ENCODE assay signal across 20 cellular contexts in genomic region chr7:11847336-11847735, GRCh38. TPM values are rescaled to one million over a fixed set of nuclear protein-coding genes. Genes with fewer than 3 reads are reported as not detected.
DNase-seq lines count a peak whose midpoint lies in the region; ATAC-seq and TF ChIP-seq lines count a peak whose summit lies in the region.
"Had no signal": no experiment of that assay in that cellular context is flagged by ENCODE, and none has a peak within 500 bp of the region (broad histone marks: within the 10 kb centered on the region; RNA-seq: fewer than 3 reads in every experiment).

No MANE protein-coding gene starts in this region.

- POLR2A ChIA-PET in Panc1 (lab: Charles Lee): no interaction called here

- H3K36me3 ChIP-seq in HUES64 (ENCODE audit: insufficient read depth, low read length) (no peaks in the 10 kb centered on the region), Panc1 (ENCODE audit: control insufficient read depth, insufficient read depth, low read length) (no peaks in the 10 kb centered on the region)
- H3K36me3 ChIP-seq: heart left ventricle, upper lobe of right lung had no signal

- intact Hi-C loops in Panc1 (cut with micrococcal nuclease; ENCODE audit: unreplicated experiment): no loop called here

- H3K4me1 ChIP-seq in HUES64 (ENCODE audit: insufficient read depth, low read length): peaks cover 43% of the 10 kb centered on the region
- H3K4me1 ChIP-seq in Panc1 (ENCODE audit: control insufficient read depth, insufficient read depth, low read length): peaks cover 19% of the 10 kb centered on the region; the same call in 1 of the 2 replicates
- H3K4me1 ChIP-seq: heart left ventricle, upper lobe of right lung had no signal

- TF ChIP-seq CTCF in Panc1 (IDR thresholded peaks at IDR 0.05): no peak
- no peak for TF ChIP-seq CTCF in fibroblast of pulmonary artery (IDR thresholded peaks at IDR 0.05; ENCODE audit: low read length, missing control alignments)

- H3K4me3 ChIP-seq in HUES64 (ENCODE audit: low read length) (no peak overlapping the region), Panc1 (ENCODE audit: low read depth in 2 of 2, low read length in 2 of 2) (peak overlapping the region in 1 of 2 experiments; percentile 4; a peak in 1 of 4 replicates), fibroblast of pulmonary artery (replicated peaks; ENCODE audit: low read depth, low read length) (peak overlapping the region; percentile 41)
- H3K4me3 ChIP-seq: lung, upper lobe of right lung had no signal

- H3K27ac ChIP-seq in HUES64 (ENCODE audit: low read depth, low read length): peak overlapping the region; percentile 59; the same call in 1 of the 2 replicates
- H3K27ac ChIP-seq in Panc1 (ENCODE audit: low read length): peak overlapping the region; percentile 60; the same call in 1 of the 2 replicates
- H3K27ac ChIP-seq: heart left ventricle, upper lobe of right lung had no signal

- H3K27me3 ChIP-seq in HUES64 (ENCODE audit: insufficient read depth, low read length) (no peaks in the 10 kb centered on the region), Panc1 (ENCODE audit: control insufficient read depth, insufficient read depth, low read length) (no peaks in the 10 kb centered on the region)
- H3K27me3 ChIP-seq: heart left ventricle, upper lobe of right lung had no signal

- no TSS peak for BruUV-seq in Panc1 (replicated peaks; lab: Mats Ljungman, UMichigan)

- peak; percentile 47 for DNase-seq in ELR (ENCODE audit: low read depth)
- no peak for DNase-seq in Panc1 (ENCODE audit: low read depth, low spot score)
- peak; percentile 47 for DNase-seq in fibroblast of pulmonary artery (ENCODE audit: low read depth)
- DNase-seq in activated CD8-positive, alpha-beta memory T cell treated with anti-CD3 and anti-CD28 coated beads, Interleukin-2, amount 50 U/mL, for 4 hours: no peak
- DNase-seq in T-helper 9 cell: no peak
- no peak for DNase-seq in nucleus accumbens (lab: John Stamatoyannopoulos, UW)
- DNase-seq: CD8-positive, alpha-beta memory T cell; cortex of kidney; DMS79 treated with DMSO at 0.1 percent for 48 hours; heart left ventricle; NCI-H510A; SW 1271; upper lobe of right lung had no signal

- no peak overlapping the region for H3K9ac ChIP-seq in HUES64 (ENCODE audit: low read depth, low read length)

- ATAC-seq in Panc1 (0 out of 2 replicates have a peak, but pooled peaks have one; percentile 51), HG02642 (IDR thresholded peaks at IDR 0.05; ENCODE audit: poor library complexity, unreplicated experiment) (no peak)
- ATAC-seq: activated naive CD4-positive, alpha-beta T cell treated with anti-CD3 and anti-CD28 coated beads, Interleukin-2, amount 50 U/mL, for 72 hours; heart left ventricle; HepG2; upper lobe of right lung had no signal

- 0% methylated on average over 1 of the region's 2 CpGs for WGBS in HUES64

- H3K9me3 ChIP-seq in HUES64 (ENCODE audit: insufficient read depth, low read depth, low read length) (no peaks in the 10 kb centered on the region), Panc1 (ENCODE audit: control insufficient read depth, insufficient read depth, low read depth, low read length) (peaks cover 12% of the 10 kb centered on the region; the same call in 1 of the 2 replicates)
- H3K9me3 ChIP-seq: upper lobe of right lung had no signal

- in situ Hi-C loops in Panc1 (cut with HindIII; ENCODE audit: low pct_unique_long_range_greater_than_20kb, low sequenced_read_pairs): no loop called here

- CTCF ChIA-PET in Panc1 (lab: Charles Lee): no interaction called here

RNA-seq across cellular contexts. Expression of gene THSD7A, which starts 15.3 kb away (rescaled TPM):
- 1.0 TPM for polyA plus RNA-seq in HUES64 (2013, experiment 1 of 2)
- 1.7 TPM for polyA plus RNA-seq in HUES64 (2013, experiment 2 of 2)
- total RNA-seq in Panc1 (2021; ENCODE audit: unreplicated experiment): 38.6 TPM
- 22.8 TPM for polyA plus RNA-seq in Panc1 (2012; ENCODE audit: insufficient read length)
- total RNA-seq: activated CD8-positive, alpha-beta memory T cell treated with anti-CD3 and anti-CD28 coated beads for 36 hours; activated T-helper 1 cell treated with anti-CD3 and anti-CD28 coated beads, Interleukin-12 subunit alpha, Interleukin-12 subunit beta, Interleukin-2, Interleukin-4 antibody, amounts not matched to agents 30 ng/mL and 10 ng/mL and 1 ng/mL, durations not matched to agents 14 hours and 24 hours and 36 hours; CD8-positive, alpha-beta memory T cell had no signal
- polyA plus RNA-seq: CD8-positive, alpha-beta memory T cell had no signal

Comparison
In these comparisons a context has a peak if more than half of its experiments do, and no peak if none do; other contexts are left out.
1. DNase-seq: peak in ELR (single experiment) and fibroblast of pulmonary artery (single experiment); none in Panc1 (single experiment), activated CD8-positive, alpha-beta memory T cell treated with anti-CD3 and anti-CD28 coated beads, Interleukin-2, amount 50 U/mL, for 4 hours (single experiment), T-helper 9 cell (single experiment) and nucleus accumbens (0 of 56).